13 cellular contexts compared by ENCODE assay signal in the genomic region with DNA sequence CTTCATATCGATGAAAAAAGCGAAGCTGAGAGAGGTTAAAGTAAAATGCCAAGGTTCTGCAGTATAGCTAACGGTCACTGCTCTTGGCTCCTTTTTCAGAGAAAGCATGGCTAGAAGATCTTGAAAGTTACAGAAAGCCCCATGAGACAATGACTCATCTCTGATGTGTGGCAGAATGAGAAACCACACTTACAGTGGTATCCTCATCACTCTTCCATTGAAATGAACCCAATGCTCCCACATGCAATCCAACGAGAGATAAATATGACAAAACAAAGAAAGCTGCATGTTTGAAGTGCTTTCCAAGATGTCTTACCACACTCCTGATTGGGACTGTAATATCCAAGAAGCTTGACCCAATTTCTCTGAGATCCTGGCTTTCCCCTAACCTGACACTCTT.
DNase-seq lines count a peak whose midpoint lies in the region; ATAC-seq and TF ChIP-seq lines count a peak whose summit lies in the region.
"Had no signal": no experiment of that assay in that cellular context is flagged by ENCODE, and none has a peak within 500 bp of the region (broad histone marks: within the 10 kb centered on the region; RNA-seq: fewer than 3 reads in every experiment).

No MANE protein-coding gene starts in this region.

- H3K4me3 ChIP-seq in AG10803 (ENCODE audit: low read length): no peak overlapping the region
- no peak overlapping the region for H3K4me3 ChIP-seq in astrocyte of the spinal cord (ENCODE audit: low read depth, low read length)
- no peak overlapping the region for H3K4me3 ChIP-seq in lung
- H3K4me3 ChIP-seq: ascending aorta, gastroesophageal sphincter had no signal

- peak; percentile 53 for DNase-seq in AG10803 (ENCODE audit: low read depth)
- DNase-seq in HT1080 (ENCODE audit: low read depth): peak; percentile 71
- peak; percentile 61 for DNase-seq in astrocyte of the spinal cord (ENCODE audit: low read depth, low spot score)
- no peak for DNase-seq in lung (ENCODE audit: low spot score)
- DNase-seq in effector CD4-positive, alpha-beta T cell: no peak
- no peak for DNase-seq in iPS-NIHi11 (ENCODE audit: low spot score)
- DNase-seq in activated CD4-positive, alpha-beta T cell treated with anti-CD3 and anti-CD28 coated beads, Interleukin-2, amount 50 U/mL, for 1 hour: no peak
- DNase-seq: effector CD8-positive, alpha-beta T cell; stimulated activated CD4-positive, alpha-beta T cell treated with anti-CD3 and anti-CD28 coated beads, Interleukin-15, amount 100 ng/mL, for 24 hours had no signal

- H3K9me3 ChIP-seq in lung (ENCODE audit: control insufficient read depth in 2 of 2, insufficient read depth in 1 of 2, low read length in 1 of 2): no peaks in the 10 kb centered on the region
- H3K9me3 ChIP-seq: ascending aorta, gastroesophageal sphincter had no signal

- H3K27ac ChIP-seq in lung (ENCODE audit: low read depth in 1 of 2, low read length in 1 of 2): no peak overlapping the region
- H3K27ac ChIP-seq: ascending aorta, gastroesophageal sphincter had no signal

- H3K4me1 ChIP-seq in lung (ENCODE audit: control insufficient read depth in 2 of 2, insufficient read depth in 2 of 2, low read length in 2 of 2): no peaks in the 10 kb centered on the region
- H3K4me1 ChIP-seq: ascending aorta, gastroesophageal sphincter had no signal

- ATAC-seq in lung (ENCODE audit: insufficient read depth, low FRiP score) (peak; percentile 19), GM19328 (IDR thresholded peaks at IDR 0.05; ENCODE audit: unreplicated experiment) (no peak)
- ATAC-seq: gastroesophageal sphincter, WTC11 had no signal

- TF ChIP-seq CTCF in AG10803 (conservative IDR thresholded peaks at IDR 0.05; ENCODE audit: low read length) (no peak), astrocyte of the spinal cord (IDR thresholded peaks at IDR 0.05; ENCODE audit: low read depth, low read length) (no peak), lung (IDR thresholded peaks at IDR 0.05; ENCODE audit: control extremely low read depth, extremely low read depth) (no peak)

- in situ Hi-C loops in astrocyte of the spinal cord (cut with HindIII; ENCODE audit: low sequenced_read_pairs): no loop called here

- 81 to 83% methylated on average over 4 of the region's 4 CpGs for WGBS in lung, 2 donors

- H3K36me3 ChIP-seq in lung (ENCODE audit: control insufficient read depth in 2 of 2, insufficient read depth in 2 of 2, low read length in 2 of 2): no peaks in the 10 kb centered on the region
- H3K36me3 ChIP-seq: ascending aorta, gastroesophageal sphincter had no signal

- H3K27me3 ChIP-seq in lung (ENCODE audit: control insufficient read depth, insufficient read depth): no peaks in the 10 kb centered on the region
- H3K27me3 ChIP-seq: ascending aorta, gastroesophageal sphincter had no signal

Comparison
In these comparisons a context has a peak if more than half of its experiments do, and no peak if none do; other contexts are left out.
1. DNase-seq: peak in AG10803 (single experiment), HT1080 (single experiment) and astrocyte of the spinal cord (single experiment); none in lung (single experiment), effector CD4-positive, alpha-beta T cell (single experiment), iPS-NIHi11 (single experiment) and activated CD4-positive, alpha-beta T cell treated with anti-CD3 and anti-CD28 coated beads, Interleukin-2, amount 50 U/mL, for 1 hour (single experiment).